Comparison of ENCODE assay signal across 8 cellular contexts in the genomic region with DNA sequence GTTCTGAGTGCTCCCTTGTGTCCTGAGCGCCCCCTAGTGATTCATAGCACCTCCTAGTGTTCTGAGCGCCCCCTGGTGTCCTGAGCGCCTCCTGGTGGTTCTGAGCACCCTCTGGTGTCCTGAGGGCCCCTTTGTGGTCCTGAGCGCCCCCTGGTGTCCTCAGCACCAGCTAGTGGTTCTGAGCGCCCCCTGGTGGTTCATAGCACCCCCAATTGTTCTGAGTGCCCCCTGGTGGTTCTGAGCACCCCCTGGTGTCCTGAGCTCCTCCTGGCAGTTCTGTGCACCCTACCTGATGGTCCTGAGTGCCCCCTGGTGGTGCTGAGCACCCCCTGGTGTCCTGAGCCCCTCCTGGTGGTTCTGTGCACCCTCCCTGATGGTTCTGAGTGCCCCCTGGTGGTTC.
A peak's percentile ranks its signal among the peaks of the same experiment; 100 is the strongest.
DNase-seq lines count a peak whose midpoint lies in the region; ATAC-seq lines count a peak whose summit lies in the region.
"Not testable (repeated sequence)": the region's sequence is repeated elsewhere in the genome, so short reads cannot be mapped to it uniquely, and the experiment has no call there.

No MANE protein-coding gene starts in this region.

- not testable (repeated sequence) for H3K9me3 Mint-ChIP-seq in activated T-helper 17 cell treated with anti-CD3 and anti-CD28 coated beads, Interleukin-2, amount 50 U/mL, for 72 hours; stimulated activated naive B cell treated with anti-CD40 and anti-IgM and Interleukin-4, amounts not matched to agents 10 μg/mL and 1 μg/mL and 100 μg/mL, for 72 hours

- not testable (repeated sequence) for H3K27me3 Mint-ChIP-seq in activated T-helper 17 cell treated with anti-CD3 and anti-CD28 coated beads, Interleukin-2, amount 50 U/mL, for 72 hours; stimulated activated naive B cell treated with anti-CD40 and anti-IgM and Interleukin-4, amounts not matched to agents 10 μg/mL and 1 μg/mL and 100 μg/mL, for 72 hours

- DNase-seq in stimulated activated naive B cell treated with anti-CD40 and anti-IgM and Interleukin-4, amounts not matched to agents 10 μg/mL and 1 μg/mL and 100 μg/mL, for 72 hours = not testable (repeated sequence)

- H3K4me3 Mint-ChIP-seq in activated T-helper 17 cell treated with anti-CD3 and anti-CD28 coated beads, Interleukin-2, amount 50 U/mL, for 72 hours; stimulated activated naive B cell treated with anti-CD40 and anti-IgM and Interleukin-4, amounts not matched to agents 10 μg/mL and 1 μg/mL and 100 μg/mL, for 72 hours: not testable (repeated sequence)

- H3K36me3 Mint-ChIP-seq in activated T-helper 17 cell treated with anti-CD3 and anti-CD28 coated beads, Interleukin-2, amount 50 U/mL, for 72 hours (ENCODE audit: low read depth); stimulated activated naive B cell treated with anti-CD40 and anti-IgM and Interleukin-4, amounts not matched to agents 10 μg/mL and 1 μg/mL and 100 μg/mL, for 72 hours: not testable (repeated sequence)

- H3K27ac Mint-ChIP-seq in activated T-helper 17 cell treated with anti-CD3 and anti-CD28 coated beads, Interleukin-2, amount 50 U/mL, for 72 hours; stimulated activated naive B cell treated with anti-CD40 and anti-IgM and Interleukin-4, amounts not matched to agents 10 μg/mL and 1 μg/mL and 100 μg/mL, for 72 hours: not testable (repeated sequence)

- peak; percentile 40 for ATAC-seq in GM18508 (IDR thresholded peaks at IDR 0.05; ENCODE audit: insufficient read depth, unreplicated experiment)
- ATAC-seq in GM19328 (IDR thresholded peaks at IDR 0.05; ENCODE audit: unreplicated experiment) = peak; percentile 52
- peak; percentile 49 for ATAC-seq in GM21515 (IDR thresholded peaks at IDR 0.05; ENCODE audit: unreplicated experiment)
- peak; percentile 61 for ATAC-seq in HG02759 (IDR thresholded peaks at IDR 0.05; ENCODE audit: unreplicated experiment)
- ATAC-seq in HG03064 (IDR thresholded peaks at IDR 0.05; ENCODE audit: low read depth, unreplicated experiment) = peak; percentile 40
- ATAC-seq in HG03442 (IDR thresholded peaks at IDR 0.05; ENCODE audit: unreplicated experiment) = peak; percentile 55
- ATAC-seq in activated T-helper 17 cell treated with anti-CD3 and anti-CD28 coated beads, Interleukin-2, amount 50 U/mL, for 72 hours (replicated peaks) = peak; percentile 18
- peak; percentile 20 to 46 for ATAC-seq in stimulated activated naive B cell treated with anti-CD40 and anti-IgM and Interleukin-4, amounts not matched to agents 10 μg/mL and 1 μg/mL and 100 μg/mL, for 72 hours (replicated peaks)

- H3K4me1 Mint-ChIP-seq in activated T-helper 17 cell treated with anti-CD3 and anti-CD28 coated beads, Interleukin-2, amount 50 U/mL, for 72 hours; stimulated activated naive B cell treated with anti-CD40 and anti-IgM and Interleukin-4, amounts not matched to agents 10 μg/mL and 1 μg/mL and 100 μg/mL, for 72 hours: not testable (repeated sequence)
